In genomic region chr13:84191199-84191598, GRCh38 we compare ENCODE assay signal across 21 cellular contexts.
DNase-seq lines count a peak whose midpoint lies in the region; ATAC-seq and TF ChIP-seq lines count a peak whose summit lies in the region.
"Had no signal": no experiment of that assay in that cellular context is flagged by ENCODE, and none has a peak within 500 bp of the region (broad histone marks: within the 10 kb centered on the region; RNA-seq: fewer than 3 reads in every experiment).

No MANE protein-coding gene starts in this region.

- H3K4me3 ChIP-seq in BLaER1 treated with 17β-estradiol and CSF1 and Interleukin-3, amounts not matched to agents 10 nM and 100 nM: no peak overlapping the region
- H3K4me3 ChIP-seq in fibroblast of pulmonary artery (replicated peaks; ENCODE audit: low read depth, low read length) (no peak overlapping the region), skeletal muscle cell (ENCODE audit: low read depth, low read length) (no peak overlapping the region)
- H3K4me3 ChIP-seq: SJCRH30 had no signal

- H3K9me3 ChIP-seq in BLaER1 treated with 17β-estradiol and CSF1 and Interleukin-3, amounts not matched to agents 10 nM and 100 nM (replicated peaks in 1 of 11): peaks cover 0 to 13% (median 4%) of the 10 kb centered on the region in 11 experiments; a peak in 9 of 22 replicates
- H3K9me3 ChIP-seq: SJCRH30 had no signal

- H3K4me2 ChIP-seq in BLaER1 treated with 17β-estradiol and CSF1 and Interleukin-3, amounts not matched to agents 10 nM and 100 nM: peak overlapping the region in 6 of 11 experiments; percentile 4 to 48 (median 32); a peak in 8 of 22 replicates

- DNase-seq in M059J (ENCODE audit: low read depth): peak; percentile 11
- DNase-seq in fibroblast of pulmonary artery (ENCODE audit: low read depth): peak; percentile 10
- peak; percentile 13 for DNase-seq in skeletal muscle cell (ENCODE audit: low read depth)
- no peak for DNase-seq in NOMO-1 treated with DMSO at 0.1 percent for 48 hours (lab: John Stamatoyannopoulos, UW; ENCODE audit: unreplicated experiment)
- no peak for DNase-seq in GM10248 (ENCODE audit: extremely low spot score)
- DNase-seq: ACHN; Calu3; CD8-positive, alpha-beta memory T cell; DMS153; GF-D8; H9; KBM-7; NCI-H1092; NCI-H2029 treated with DMSO at 0.1 percent for 48 hours; NCI-H345; NCI-H524 treated with DMSO at 0.1 percent for 48 hours; OCI-M1; SJCRH30 had no signal

- no peaks in the 10 kb centered on the region for H4K20me1 ChIP-seq in BLaER1 treated with 17β-estradiol and CSF1 and Interleukin-3, amounts not matched to agents 10 nM and 100 nM

- H3K27ac ChIP-seq in BLaER1 treated with 17β-estradiol and CSF1 and Interleukin-3, amounts not matched to agents 10 nM and 100 nM: no peak overlapping the region
- H3K27ac ChIP-seq: C4-2B, SJCRH30 had no signal

- peaks cover 0 to 10% (median 6%) of the 10 kb centered on the region in 10 experiments; a peak in 14 of 20 replicates for H3K4me1 ChIP-seq in BLaER1 treated with 17β-estradiol and CSF1 and Interleukin-3, amounts not matched to agents 10 nM and 100 nM
- H3K4me1 ChIP-seq: SJCRH30 had no signal

- ATAC-seq in GM18858 (IDR thresholded peaks at IDR 0.05; ENCODE audit: unreplicated experiment): no peak

- no peak overlapping the region for H3K9ac ChIP-seq in BLaER1 treated with 17β-estradiol and CSF1 and Interleukin-3, amounts not matched to agents 10 nM and 100 nM

- no peaks in the 10 kb centered on the region for H3K27me3 ChIP-seq in BLaER1 treated with 17β-estradiol and CSF1 and Interleukin-3, amounts not matched to agents 10 nM and 100 nM
- H3K27me3 ChIP-seq: SJCRH30 had no signal

- POLR2A ChIA-PET in GM10248 (lab: Yijun Ruan, JAX): no interaction called here

- TF ChIP-seq CTCF in fibroblast of pulmonary artery (IDR thresholded peaks at IDR 0.05; ENCODE audit: low read length, missing control alignments): no peak
- no peak for TF ChIP-seq CTCF in GM10248 (IDR thresholded peaks at IDR 0.05; ENCODE audit: control extremely low read depth, extremely low read depth, low read depth, missing control alignments)

- H3K36me3 ChIP-seq in BLaER1 treated with 17β-estradiol and CSF1 and Interleukin-3, amounts not matched to agents 10 nM and 100 nM: no peaks in the 10 kb centered on the region
- H3K36me3 ChIP-seq: SJCRH30 had no signal

- CTCF ChIA-PET in GM10248 (lab: Yijun Ruan, JAX): interaction anchor here (1.3 kb wide), 1 partner anchor 93 kb away, joined by 3 read pairs; no protein-coding TSS in a partner anchor

Comparison
In these comparisons a context has a peak if more than half of its experiments do, and no peak if none do; other contexts are left out.
1. DNase-seq: peak in M059J (single experiment), fibroblast of pulmonary artery (single experiment) and skeletal muscle cell (single experiment); none in NOMO-1 treated with DMSO at 0.1 percent for 48 hours (single experiment) and GM10248 (single experiment).